In the genomic region with DNA sequence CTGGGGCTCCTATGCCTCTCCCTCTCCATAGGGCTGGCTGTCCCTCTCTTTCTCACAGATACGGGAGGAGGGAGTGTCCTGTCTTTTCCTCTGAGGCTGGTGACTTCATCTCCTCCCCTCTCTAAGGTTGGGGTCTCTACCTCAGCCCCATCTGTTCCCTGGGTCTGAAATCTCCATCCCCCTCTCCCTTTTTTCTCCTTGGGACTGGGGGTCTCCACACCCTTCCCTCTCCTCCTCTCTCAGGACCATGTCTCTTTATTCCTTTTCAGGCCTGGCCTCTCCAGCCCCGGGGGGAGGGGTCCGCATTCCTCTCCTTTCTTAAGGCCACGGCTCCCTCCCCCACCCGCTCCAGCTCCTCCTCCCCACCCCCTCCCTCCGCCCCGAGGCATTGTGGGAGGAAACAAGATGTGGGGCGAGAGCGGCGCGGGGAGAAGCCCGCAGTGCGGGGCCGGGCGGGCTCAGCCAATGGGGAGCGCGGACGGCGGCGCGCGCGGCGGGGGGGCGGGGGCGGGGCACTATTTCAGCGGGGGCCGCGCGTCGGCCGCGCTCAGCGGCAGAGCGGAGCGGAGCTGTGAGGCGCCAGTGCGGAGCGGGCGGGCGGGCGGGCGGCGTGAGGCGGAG, we compare ENCODE assay signal across 1 cellular context.
TF ChIP-seq lines count a peak whose summit lies in the region.

A gene (plus strand): TSS at position 550 of the 621 bp plus-strand sequence. CDS start 3,672 bp downstream, outside the sequence.

TF ChIP-seq in K562, 482 proteins besides CTCF, POLR2A, EP300 and RAD21 (continued from another document and continues in another):
- TF ChIP-seq, protein P1, sequence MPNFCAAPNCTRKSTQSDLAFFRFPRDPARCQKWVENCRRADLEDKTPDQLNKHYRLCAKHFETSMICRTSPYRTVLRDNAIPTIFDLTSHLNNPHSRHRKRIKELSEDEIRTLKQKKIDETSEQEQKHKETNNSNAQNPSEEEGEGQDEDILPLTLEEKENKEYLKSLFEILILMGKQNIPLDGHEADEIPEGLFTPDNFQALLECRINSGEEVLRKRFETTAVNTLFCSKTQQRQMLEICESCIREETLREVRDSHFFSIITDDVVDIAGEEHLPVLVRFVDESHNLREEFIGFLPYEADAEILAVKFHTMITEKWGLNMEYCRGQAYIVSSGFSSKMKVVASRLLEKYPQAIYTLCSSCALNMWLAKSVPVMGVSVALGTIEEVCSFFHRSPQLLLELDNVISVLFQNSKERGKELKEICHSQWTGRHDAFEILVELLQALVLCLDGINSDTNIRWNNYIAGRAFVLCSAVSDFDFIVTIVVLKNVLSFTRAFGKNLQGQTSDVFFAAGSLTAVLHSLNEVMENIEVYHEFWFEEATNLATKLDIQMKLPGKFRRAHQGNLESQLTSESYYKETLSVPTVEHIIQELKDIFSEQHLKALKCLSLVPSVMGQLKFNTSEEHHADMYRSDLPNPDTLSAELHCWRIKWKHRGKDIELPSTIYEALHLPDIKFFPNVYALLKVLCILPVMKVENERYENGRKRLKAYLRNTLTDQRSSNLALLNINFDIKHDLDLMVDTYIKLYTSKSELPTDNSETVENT (CRISPR knock-in tag; IDR thresholded peaks at IDR 0.05): no peak
- peak; percentile 60; the same call in 1 of the 2 replicates for TF ChIP-seq GTF2A2 (tag; IDR thresholded peaks at IDR 0.05)
- TF ChIP-seq, protein P2, sequence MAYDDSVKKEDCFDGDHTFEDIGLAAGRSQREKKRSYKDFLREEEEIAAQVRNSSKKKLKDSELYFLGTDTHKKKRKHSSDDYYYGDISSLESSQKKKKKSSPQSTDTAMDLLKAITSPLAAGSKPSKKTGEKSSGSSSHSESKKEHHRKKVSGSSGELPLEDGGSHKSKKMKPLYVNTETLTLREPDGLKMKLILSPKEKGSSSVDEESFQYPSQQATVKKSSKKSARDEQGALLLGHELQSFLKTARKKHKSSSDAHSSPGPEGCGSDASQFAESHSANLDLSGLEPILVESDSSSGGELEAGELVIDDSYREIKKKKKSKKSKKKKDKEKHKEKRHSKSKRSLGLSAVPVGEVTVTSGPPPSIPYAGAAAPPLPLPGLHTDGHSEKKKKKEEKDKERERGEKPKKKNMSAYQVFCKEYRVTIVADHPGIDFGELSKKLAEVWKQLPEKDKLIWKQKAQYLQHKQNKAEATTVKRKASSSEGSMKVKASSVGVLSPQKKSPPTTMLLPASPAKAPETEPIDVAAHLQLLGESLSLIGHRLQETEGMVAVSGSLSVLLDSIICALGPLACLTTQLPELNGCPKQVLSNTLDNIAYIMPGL (CRISPR knock-in tag; IDR thresholded peaks at IDR 0.05): no peak
- no peak for TF ChIP-seq ZKSCAN3 (CRISPR knock-in tag; IDR thresholded peaks at IDR 0.05)
- no peak for TF ChIP-seq HDAC1 (IDR thresholded peaks at IDR 0.05)
- no peak for TF ChIP-seq HDAC6 (IDR thresholded peaks at IDR 0.05; ENCODE audit: low read depth, low read length)
- no peak for TF ChIP-seq ZFP30 (CRISPR knock-in tag; IDR thresholded peaks at IDR 0.05; ENCODE audit: borderline replicate concordance)
- no peak for TF ChIP-seq DMBX1 (CRISPR knock-in tag; IDR thresholded peaks at IDR 0.05; ENCODE audit: borderline replicate concordance)
- no peak for TF ChIP-seq RFX7 (CRISPR knock-in tag; IDR thresholded peaks at IDR 0.05)
- TF ChIP-seq ZNF12 (CRISPR knock-in tag; IDR thresholded peaks at IDR 0.05): no peak
- no peak for TF ChIP-seq MEF2A (IDR thresholded peaks at IDR 0.05; ENCODE audit: control insufficient read depth, low read depth, low read length)
- peak; percentile 36 for TF ChIP-seq POLR2B (IDR thresholded peaks at IDR 0.05; ENCODE audit: low read depth, partially characterized antibody)
- no peak for TF ChIP-seq SREBF2 (CRISPR knock-in tag; IDR thresholded peaks at IDR 0.05)
- TF ChIP-seq DDX20 (tag; IDR thresholded peaks at IDR 0.05; ENCODE audit: low read depth): no peak
- TF ChIP-seq, protein P3, sequence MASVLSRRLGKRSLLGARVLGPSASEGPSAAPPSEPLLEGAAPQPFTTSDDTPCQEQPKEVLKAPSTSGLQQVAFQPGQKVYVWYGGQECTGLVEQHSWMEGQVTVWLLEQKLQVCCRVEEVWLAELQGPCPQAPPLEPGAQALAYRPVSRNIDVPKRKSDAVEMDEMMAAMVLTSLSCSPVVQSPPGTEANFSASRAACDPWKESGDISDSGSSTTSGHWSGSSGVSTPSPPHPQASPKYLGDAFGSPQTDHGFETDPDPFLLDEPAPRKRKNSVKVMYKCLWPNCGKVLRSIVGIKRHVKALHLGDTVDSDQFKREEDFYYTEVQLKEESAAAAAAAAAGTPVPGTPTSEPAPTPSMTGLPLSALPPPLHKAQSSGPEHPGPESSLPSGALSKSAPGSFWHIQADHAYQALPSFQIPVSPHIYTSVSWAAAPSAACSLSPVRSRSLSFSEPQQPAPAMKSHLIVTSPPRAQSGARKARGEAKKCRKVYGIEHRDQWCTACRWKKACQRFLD (CRISPR knock-in tag; IDR thresholded peaks at IDR 0.05): peak; percentile 64
- peak; percentile 54; the same call in 1 of the 2 replicates for TF ChIP-seq SMARCA4 (IDR thresholded peaks at IDR 0.05)
- TF ChIP-seq CC2D1A (IDR thresholded peaks at IDR 0.05): no peak
- TF ChIP-seq PTRF (tag; IDR thresholded peaks at IDR 0.05): no peak
- TF ChIP-seq, protein P4, sequence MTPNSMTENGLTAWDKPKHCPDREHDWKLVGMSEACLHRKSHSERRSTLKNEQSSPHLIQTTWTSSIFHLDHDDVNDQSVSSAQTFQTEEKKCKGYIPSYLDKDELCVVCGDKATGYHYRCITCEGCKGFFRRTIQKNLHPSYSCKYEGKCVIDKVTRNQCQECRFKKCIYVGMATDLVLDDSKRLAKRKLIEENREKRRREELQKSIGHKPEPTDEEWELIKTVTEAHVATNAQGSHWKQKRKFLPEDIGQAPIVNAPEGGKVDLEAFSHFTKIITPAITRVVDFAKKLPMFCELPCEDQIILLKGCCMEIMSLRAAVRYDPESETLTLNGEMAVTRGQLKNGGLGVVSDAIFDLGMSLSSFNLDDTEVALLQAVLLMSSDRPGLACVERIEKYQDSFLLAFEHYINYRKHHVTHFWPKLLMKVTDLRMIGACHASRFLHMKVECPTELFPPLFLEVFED (CRISPR knock-in tag; conservative IDR thresholded peaks at IDR 0.05): no peak; the same call in 1 of the 2 replicates
- no peak for TF ChIP-seq FOXA1 (IDR thresholded peaks at IDR 0.05; ENCODE audit: borderline replicate concordance)
- TF ChIP-seq E2F3 (CRISPR knock-in tag; IDR thresholded peaks at IDR 0.05): no peak
- no peak for TF ChIP-seq SRSF1 (IDR thresholded peaks at IDR 0.05; ENCODE audit: low read depth, low read length)
- TF ChIP-seq CCNT2 (IDR thresholded peaks at IDR 0.05; ENCODE audit: borderline replicate concordance, extremely low read depth, insufficient read length, low read depth, low read length): no peak
- TF ChIP-seq ERF (CRISPR knock-in tag; IDR thresholded peaks at IDR 0.05): 0 out of 2 replicates have a peak, but pooled peaks have one; percentile 15
- no peak for TF ChIP-seq EZH2 (IDR thresholded peaks at IDR 0.05; ENCODE audit: borderline replicate concordance, low read depth, low read length)
- no peak for TF ChIP-seq ZSCAN32 (CRISPR knock-in tag; IDR thresholded peaks at IDR 0.05)
- no peak for TF ChIP-seq ZBTB17 (CRISPR knock-in tag; IDR thresholded peaks at IDR 0.05)
- no peak for TF ChIP-seq CHCHD3 (CRISPR knock-in tag; IDR thresholded peaks at IDR 0.05)
- TF ChIP-seq HSF4 (CRISPR knock-in tag; IDR thresholded peaks at IDR 0.05; ENCODE audit: borderline replicate concordance): no peak
- no peak for TF ChIP-seq GTF2F1 (IDR thresholded peaks at IDR 0.05; ENCODE audit: low read depth, low read length)
- TF ChIP-seq ZNF174 (CRISPR knock-in tag; IDR thresholded peaks at IDR 0.05): no peak
- TF ChIP-seq ZNF785 (CRISPR knock-in tag; IDR thresholded peaks at IDR 0.05): no peak
- TF ChIP-seq KAT8 (IDR thresholded peaks at IDR 0.05; ENCODE audit: low read depth): no peak
- TF ChIP-seq, protein P5, sequence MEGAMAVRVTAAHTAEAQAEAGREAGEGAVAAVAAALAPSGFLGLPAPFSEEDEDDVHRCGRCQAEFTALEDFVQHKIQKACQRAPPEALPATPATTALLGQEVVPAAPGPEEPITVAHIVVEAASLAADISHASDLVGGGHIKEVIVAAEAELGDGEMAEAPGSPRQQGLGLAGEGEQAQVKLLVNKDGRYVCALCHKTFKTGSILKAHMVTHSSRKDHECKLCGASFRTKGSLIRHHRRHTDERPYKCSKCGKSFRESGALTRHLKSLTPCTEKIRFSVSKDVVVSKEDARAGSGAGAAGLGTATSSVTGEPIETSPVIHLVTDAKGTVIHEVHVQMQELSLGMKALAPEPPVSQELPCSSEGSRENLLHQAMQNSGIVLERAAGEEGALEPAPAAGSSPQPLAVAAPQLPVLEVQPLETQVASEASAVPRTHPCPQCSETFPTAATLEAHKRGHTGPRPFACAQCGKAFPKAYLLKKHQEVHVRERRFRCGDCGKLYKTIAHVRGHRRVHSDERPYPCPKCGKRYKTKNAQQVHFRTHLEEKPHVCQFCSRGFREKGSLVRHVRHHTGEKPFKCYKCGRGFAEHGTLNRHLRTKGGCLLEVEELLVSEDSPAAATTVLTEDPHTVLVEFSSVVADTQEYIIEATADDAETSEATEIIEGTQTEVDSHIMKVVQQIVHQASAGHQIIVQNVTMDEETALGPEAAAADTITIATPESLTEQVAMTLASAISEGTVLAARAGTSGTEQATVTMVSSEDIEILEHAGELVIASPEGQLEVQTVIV (CRISPR knock-in tag; IDR thresholded peaks at IDR 0.05; ENCODE audit: borderline replicate concordance): no peak
- TF ChIP-seq CREBBP (IDR thresholded peaks at IDR 0.05; ENCODE audit: low read depth, low read length): no peak
- TF ChIP-seq, protein P6, sequence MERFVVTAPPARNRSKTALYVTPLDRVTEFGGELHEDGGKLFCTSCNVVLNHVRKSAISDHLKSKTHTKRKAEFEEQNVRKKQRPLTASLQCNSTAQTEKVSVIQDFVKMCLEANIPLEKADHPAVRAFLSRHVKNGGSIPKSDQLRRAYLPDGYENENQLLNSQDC (CRISPR knock-in tag; IDR thresholded peaks at IDR 0.05): no peak
- TF ChIP-seq CBX5 (IDR thresholded peaks at IDR 0.05; ENCODE audit: borderline replicate concordance, low read depth): no peak
- no peak for TF ChIP-seq ZKSCAN1 (IDR thresholded peaks at IDR 0.05; ENCODE audit: low read depth, low read length)
- TF ChIP-seq XRCC3 (IDR thresholded peaks at IDR 0.05): no peak
- TF ChIP-seq ZBTB7A (IDR thresholded peaks at IDR 0.05; ENCODE audit: borderline replicate concordance, control insufficient read depth, low read depth, low read length): peak; percentile 75; the same call in 1 of the 2 replicates
- TF ChIP-seq, protein P7, sequence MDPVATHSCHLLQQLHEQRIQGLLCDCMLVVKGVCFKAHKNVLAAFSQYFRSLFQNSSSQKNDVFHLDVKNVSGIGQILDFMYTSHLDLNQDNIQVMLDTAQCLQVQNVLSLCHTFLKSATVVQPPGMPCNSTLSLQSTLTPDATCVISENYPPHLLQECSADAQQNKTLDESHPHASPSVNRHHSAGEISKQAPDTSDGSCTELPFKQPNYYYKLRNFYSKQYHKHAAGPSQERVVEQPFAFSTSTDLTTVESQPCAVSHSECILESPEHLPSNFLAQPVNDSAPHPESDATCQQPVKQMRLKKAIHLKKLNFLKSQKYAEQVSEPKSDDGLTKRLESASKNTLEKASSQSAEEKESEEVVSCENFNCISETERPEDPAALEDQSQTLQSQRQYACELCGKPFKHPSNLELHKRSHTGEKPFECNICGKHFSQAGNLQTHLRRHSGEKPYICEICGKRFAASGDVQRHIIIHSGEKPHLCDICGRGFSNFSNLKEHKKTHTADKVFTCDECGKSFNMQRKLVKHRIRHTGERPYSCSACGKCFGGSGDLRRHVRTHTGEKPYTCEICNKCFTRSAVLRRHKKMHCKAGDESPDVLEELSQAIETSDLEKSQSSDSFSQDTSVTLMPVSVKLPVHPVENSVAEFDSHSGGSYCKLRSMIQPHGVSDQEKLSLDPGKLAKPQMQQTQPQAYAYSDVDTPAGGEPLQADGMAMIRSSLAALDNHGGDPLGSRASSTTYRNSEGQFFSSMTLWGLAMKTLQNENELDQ (CRISPR knock-in tag; IDR thresholded peaks at IDR 0.05; ENCODE audit: borderline replicate concordance): no peak
- peak; percentile 73 for TF ChIP-seq NFRKB (IDR thresholded peaks at IDR 0.05; ENCODE audit: low read depth)
- no peak for TF ChIP-seq NCOA4 (IDR thresholded peaks at IDR 0.05; ENCODE audit: partially characterized antibody)
- TF ChIP-seq PCBP1 (IDR thresholded peaks at IDR 0.05; ENCODE audit: low read depth, low read length, poor library complexity, severe bottlenecking): no peak
- TF ChIP-seq THRAP3 (IDR thresholded peaks at IDR 0.05; ENCODE audit: borderline replicate concordance): no peak
- no peak for TF ChIP-seq ZNF764 (CRISPR knock-in tag; IDR thresholded peaks at IDR 0.05; ENCODE audit: low read depth)
- TF ChIP-seq ARNT (IDR thresholded peaks at IDR 0.05): no peak
- no peak for TF ChIP-seq ZNF551 (CRISPR knock-in tag; IDR thresholded peaks at IDR 0.05)
- no peak for TF ChIP-seq COPS2 (conservative IDR thresholded peaks at IDR 0.05)
- TF ChIP-seq ELF1 (tag; IDR thresholded peaks at IDR 0.05): peak; percentile 66
- TF ChIP-seq, protein P8, sequence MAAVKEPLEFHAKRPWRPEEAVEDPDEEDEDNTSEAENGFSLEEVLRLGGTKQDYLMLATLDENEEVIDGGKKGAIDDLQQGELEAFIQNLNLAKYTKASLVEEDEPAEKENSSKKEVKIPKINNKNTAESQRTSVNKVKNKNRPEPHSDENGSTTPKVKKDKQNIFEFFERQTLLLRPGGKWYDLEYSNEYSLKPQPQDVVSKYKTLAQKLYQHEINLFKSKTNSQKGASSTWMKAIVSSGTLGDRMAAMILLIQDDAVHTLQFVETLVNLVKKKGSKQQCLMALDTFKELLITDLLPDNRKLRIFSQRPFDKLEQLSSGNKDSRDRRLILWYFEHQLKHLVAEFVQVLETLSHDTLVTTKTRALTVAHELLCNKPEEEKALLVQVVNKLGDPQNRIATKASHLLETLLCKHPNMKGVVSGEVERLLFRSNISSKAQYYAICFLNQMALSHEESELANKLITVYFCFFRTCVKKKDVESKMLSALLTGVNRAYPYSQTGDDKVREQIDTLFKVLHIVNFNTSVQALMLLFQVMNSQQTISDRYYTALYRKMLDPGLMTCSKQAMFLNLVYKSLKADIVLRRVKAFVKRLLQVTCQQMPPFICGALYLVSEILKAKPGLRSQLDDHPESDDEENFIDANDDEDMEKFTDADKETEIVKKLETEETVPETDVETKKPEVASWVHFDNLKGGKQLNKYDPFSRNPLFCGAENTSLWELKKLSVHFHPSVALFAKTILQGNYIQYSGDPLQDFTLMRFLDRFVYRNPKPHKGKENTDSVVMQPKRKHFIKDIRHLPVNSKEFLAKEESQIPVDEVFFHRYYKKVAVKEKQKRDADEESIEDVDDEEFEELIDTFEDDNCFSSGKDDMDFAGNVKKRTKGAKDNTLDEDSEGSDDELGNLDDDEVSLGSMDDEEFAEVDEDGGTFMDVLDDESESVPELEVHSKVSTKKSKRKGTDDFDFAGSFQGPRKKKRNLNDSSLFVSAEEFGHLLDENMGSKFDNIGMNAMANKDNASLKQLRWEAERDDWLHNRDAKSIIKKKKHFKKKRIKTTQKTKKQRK (IDR thresholded peaks at IDR 0.05; ENCODE audit: borderline replicate concordance, low read depth, low read length): no peak
